30 cellular contexts compared by ENCODE assay signal in genomic region chr18:9578306-9578705, GRCh38. TPM values are rescaled to one million over a fixed set of nuclear protein-coding genes. Genes with fewer than 3 reads are reported as not detected.
DNase-seq lines count a peak whose midpoint lies in the region; ATAC-seq, FAIRE-seq and TF ChIP-seq lines count a peak whose summit lies in the region.
"Had no signal": no experiment of that assay in that cellular context is flagged by ENCODE, and none has a peak within 500 bp of the region (broad histone marks: within the 10 kb centered on the region; RNA-seq: fewer than 3 reads in every experiment).

No MANE protein-coding gene starts in this region.

- H3K9me3 ChIP-seq in trophoblast cell (ENCODE audit: insufficient read depth, low read depth, low read length) (no peaks in the 10 kb centered on the region), prostate gland (no peaks in the 10 kb centered on the region)
- H3K9me3 ChIP-seq: SK-N-SH, stomach, tibial artery had no signal

- no peak overlapping the region for H4K8ac ChIP-seq in trophoblast cell (ENCODE audit: low read depth, low read length)

- no peaks in the 10 kb centered on the region for H3K79me1 ChIP-seq in trophoblast cell (ENCODE audit: low read length)

- H3K23ac ChIP-seq in trophoblast cell (ENCODE audit: low read length), result no peak overlapping the region

- H2BK12ac ChIP-seq in trophoblast cell (ENCODE audit: low read length), result no peak overlapping the region

- H3K14ac ChIP-seq in trophoblast cell (ENCODE audit: low read length), result no peak overlapping the region

- no peak overlapping the region for H2AK5ac ChIP-seq in trophoblast cell (ENCODE audit: low read length)

- no peaks in the 10 kb centered on the region for H3K79me2 ChIP-seq in trophoblast cell (ENCODE audit: control insufficient read depth, insufficient read depth, low read length, poor library complexity)

- H2AFZ ChIP-seq in trophoblast cell (ENCODE audit: insufficient read depth, low read length, poor library complexity), result no peak overlapping the region

- no peak overlapping the region for H3K9ac ChIP-seq in trophoblast cell (ENCODE audit: low read length)
- H3K9ac ChIP-seq: KMS-11, SK-N-SH had no signal

- DNase-seq in H4 (ENCODE audit: low spot score) (peak; percentile 21), NCI-H2227 (lab: John Stamatoyannopoulos, UW; ENCODE audit: unreplicated experiment) (peak; percentile 42), bronchial epithelial cell (ENCODE audit: low read depth) (peak; percentile 50), trophoblast cell (peak; percentile 12 to 29), prostate gland (ENCODE audit: low spot score) (no peak)
- DNase-seq: activated CD4-positive, alpha-beta T cell treated with anti-CD3 and anti-CD28 coated beads for 4 hours; activated T-cell treated with anti-CD3 and anti-CD28 coated beads for 4 hours; CD8-positive, alpha-beta memory T cell; left ventricle myocardium superior; naive B cell; NCI-H1417 treated with DMSO at 0.1 percent for 48 hours; NCI-H2081; NCI-H446; NCI-H82; occipital lobe; retina; SK-N-SH; stimulated activated CD4-positive, alpha-beta T cell treated with anti-CD3 and anti-CD28 coated beads, Interleukin-1b, Interleukin-23, amount 100 ng/mL, for 48 hours; stomach; tibial artery had no signal

- no peak overlapping the region for H3K18ac ChIP-seq in trophoblast cell (ENCODE audit: low read length)

- H3K27me3 ChIP-seq in bronchial epithelial cell (ENCODE audit: control insufficient read depth, insufficient read depth, low read length) (no peaks in the 10 kb centered on the region), trophoblast cell (ENCODE audit: insufficient read depth, low read length) (no peaks in the 10 kb centered on the region), prostate gland (replicated peaks; ENCODE audit: insufficient read depth) (no peaks in the 10 kb centered on the region)
- H3K27me3 ChIP-seq: stomach, tibial artery had no signal

- H3K27ac ChIP-seq in trophoblast cell (ENCODE audit: low read depth, low read length) (no peak overlapping the region), prostate gland (no peak overlapping the region)
- H3K27ac ChIP-seq: KMS-11, skin epidermis, stomach, tibial artery, VCaP had no signal

- H3K36me3 ChIP-seq in bronchial epithelial cell (ENCODE audit: control insufficient read depth, insufficient read depth, low read length) (peaks cover 18% of the 10 kb centered on the region), trophoblast cell (ENCODE audit: control insufficient read depth in 1 of 2, insufficient read depth in 2 of 2, low read length in 2 of 2) (peaks cover 12 to 21% of the 10 kb centered on the region in 2 experiments), prostate gland (peaks cover 0 to 5% of the 10 kb centered on the region in 2 donors)

- no peak for ATAC-seq in GM21528 (IDR thresholded peaks at IDR 0.05; ENCODE audit: low FRiP score, unreplicated experiment)
- ATAC-seq in HG03442 (IDR thresholded peaks at IDR 0.05; ENCODE audit: unreplicated experiment), result no peak
- ATAC-seq: GM12878, left ventricle myocardium superior had no signal

- H3K4me2 ChIP-seq in trophoblast cell (ENCODE audit: low read length), result no peak overlapping the region
- H3K4me2 ChIP-seq: KMS-11, SK-N-SH had no signal

- TF ChIP-seq CTCF in bronchial epithelial cell (IDR thresholded peaks at IDR 0.05; ENCODE audit: insufficient read depth, low read length, severe bottlenecking) (no peak), prostate gland (IDR thresholded peaks at IDR 0.05) (no peak)

- no peak for FAIRE-seq in bronchial epithelial cell (lab: Jason Lieb, UNC)
- FAIRE-seq: astrocyte, endometrium, GM12878, H1, islet of Langerhans had no signal

- H2BK5ac ChIP-seq in trophoblast cell (ENCODE audit: low read depth, low read length, poor library complexity), result peak overlapping the region; percentile 31

- H3K4me1 ChIP-seq in trophoblast cell (ENCODE audit: control insufficient read depth in 1 of 2, insufficient read depth in 2 of 2, low read length in 2 of 2) (peaks cover 2 to 3% of the 10 kb centered on the region in 2 experiments), prostate gland (replicated peaks) (no peaks in the 10 kb centered on the region)

- no peak for TF ChIP-seq POLR2A in prostate gland (IDR thresholded peaks at IDR 0.05)

- no peak overlapping the region for H4K91ac ChIP-seq in trophoblast cell (ENCODE audit: low read depth, low read length)

- intact Hi-C loops in prostate gland (cut with DNase I), result no loop called here

- no peak overlapping the region for H2BK120ac ChIP-seq in trophoblast cell (ENCODE audit: insufficient read depth, low read length, poor library complexity)

- H3K4me3 ChIP-seq in bronchial epithelial cell (ENCODE audit: low read depth, low read length) (no peak overlapping the region), trophoblast cell (ENCODE audit: low read depth, low read length) (no peak overlapping the region), prostate gland (no peak overlapping the region)
- H3K4me3 ChIP-seq: GM12878, skin epidermis, stomach, tibial artery had no signal

- H4K12ac ChIP-seq in trophoblast cell (ENCODE audit: low read depth, low read length), result no peak overlapping the region

- H3K4ac ChIP-seq in trophoblast cell (ENCODE audit: low read depth, low read length), result peak overlapping the region; percentile 62

RNA-seq across cellular contexts. Expression of gene PPP4R1, which starts 36.1 kb away (rescaled TPM):
- 56.3 and 70.2 TPM in 2 replicates for total RNA-seq in H4 (2014; rRNA removed; shearing (Covaris generic))
- total RNA-seq in bronchial epithelial cell, result 187 and 199 TPM in 2 replicates
- polyA plus RNA-seq in trophoblast cell (2013), result 80.3 and 85.6 TPM in 2 replicates
- 10 to 100 TPM; 39.1 to 67.0 TPM for total RNA-seq in prostate gland
